In genomic region chr19:48474084-48474592, GRCh38 we compare ENCODE assay signal across 2 cellular contexts.
A peak's percentile ranks its signal among the peaks of the same experiment; 100 is the strongest.
TF ChIP-seq lines count a peak whose summit lies in the region.

No MANE protein-coding gene starts in this region.

TF ChIP-seq in IMR-90, 13 proteins besides CTCF, POLR2A, EP300 and RAD21:
- TF ChIP-seq MAFK (IDR thresholded peaks at IDR 0.05; ENCODE audit: low read depth, low read length) = no peak
- no peak for TF ChIP-seq RFX5 (IDR thresholded peaks at IDR 0.05; ENCODE audit: low read depth, low read length)
- no peak for TF ChIP-seq NFE2L2 (IDR thresholded peaks at IDR 0.05; ENCODE audit: low read depth, low read length)
- TF ChIP-seq BHLHE40 (IDR thresholded peaks at IDR 0.05; ENCODE audit: low read depth, low read length) = no peak
- TF ChIP-seq RCOR1 (IDR thresholded peaks at IDR 0.05; ENCODE audit: insufficient replicate concordance, low read length) = no peak
- TF ChIP-seq MAZ (IDR thresholded peaks at IDR 0.05; ENCODE audit: borderline replicate concordance, low read depth, low read length) = no peak

TF ChIP-seq in H1, 55 proteins besides CTCF, POLR2A, EP300 and RAD21:
- TF ChIP-seq POLR2AphosphoS5 (IDR thresholded peaks at IDR 0.05; ENCODE audit: low read depth, low read length) = peak; percentile 56
- TF ChIP-seq SP4 (IDR thresholded peaks at IDR 0.05; ENCODE audit: low read length) = no peak
TF ChIP-seq in H1: peak in this region for 1.
